9 cellular contexts compared by ENCODE assay signal in genomic region chr1:8687053-8687452, GRCh38.
DNase-seq lines count a peak whose midpoint lies in the region.
"Had no signal": no experiment of that assay in that cellular context is flagged by ENCODE, and none has a peak within 500 bp of the region (broad histone marks: within the 10 kb centered on the region; RNA-seq: fewer than 3 reads in every experiment).

No MANE protein-coding gene starts in this region.

- no peaks in the 10 kb centered on the region for H3K27me3 Mint-ChIP-seq in T-helper 2 cell treated with Interferon-gamma antibody and Interleukin-4, amounts not matched to agents 5 μg/mL and 100 μg/mL, for 36 hours (ENCODE audit: low read depth)

- H3K36me3 ChIP-seq in SJCRH30 (peaks cover 2% of the 10 kb centered on the region; the same call in 1 of the 2 replicates), iPS-15b (ENCODE audit: control insufficient read depth, insufficient read depth, low read length) (no peaks in the 10 kb centered on the region)

- peaks cover 45% of the 10 kb centered on the region for H3K4me1 Mint-ChIP-seq in T-helper 2 cell treated with Interferon-gamma antibody and Interleukin-4, amounts not matched to agents 5 μg/mL and 100 μg/mL, for 36 hours (ENCODE audit: low read depth)

- peak overlapping the region; percentile 49 for H3K27ac Mint-ChIP-seq in T-helper 2 cell treated with Interferon-gamma antibody and Interleukin-4, amounts not matched to agents 5 μg/mL and 100 μg/mL, for 36 hours

- no peak for DNase-seq in T-helper 2 cell treated with Interferon-gamma antibody and Interleukin-4, amounts not matched to agents 5 μg/mL and 100 μg/mL, for 36 hours (ENCODE audit: low spot score)
- DNase-seq in T-helper 2 cell (no peak), SJCRH30 (peak; percentile 43 to 61), substantia nigra (lab: John Stamatoyannopoulos, UW) (no peak), cerebellum (ENCODE audit: low spot score) (no peak), activated T-cell treated with anti-CD3 and anti-CD28 coated beads for 4 hours (no peak), GDM1 (lab: John Stamatoyannopoulos, UW) (no peak)
- DNase-seq: aorta had no signal

- peaks cover 11% of the 10 kb centered on the region for H3K36me3 Mint-ChIP-seq in T-helper 2 cell treated with Interferon-gamma antibody and Interleukin-4, amounts not matched to agents 5 μg/mL and 100 μg/mL, for 36 hours (ENCODE audit: low read depth)

- H3K9ac ChIP-seq in iPS-15b (ENCODE audit: low read depth, low read length): peak overlapping the region; percentile 9

- peak overlapping the region; percentile 25 for H3K4me3 Mint-ChIP-seq in T-helper 2 cell treated with Interferon-gamma antibody and Interleukin-4, amounts not matched to agents 5 μg/mL and 100 μg/mL, for 36 hours

- no peaks in the 10 kb centered on the region for H3K27me3 ChIP-seq in SJCRH30
- H3K27me3 ChIP-seq in iPS-15b (ENCODE audit: control insufficient read depth, insufficient read depth, low read length): no peaks in the 10 kb centered on the region

- H3K4me1 ChIP-seq in SJCRH30 (peaks cover 22% of the 10 kb centered on the region), iPS-15b (ENCODE audit: control insufficient read depth, insufficient read depth, low read length) (peaks cover 7% of the 10 kb centered on the region)

- H3K9me3 ChIP-seq in SJCRH30 (replicated peaks) (no peaks in the 10 kb centered on the region), iPS-15b (ENCODE audit: control insufficient read depth, insufficient read depth, low read length) (no peaks in the 10 kb centered on the region)

- H3K4me3 ChIP-seq in SJCRH30 (no peak overlapping the region), iPS-15b (ENCODE audit: low read depth, low read length) (no peak overlapping the region)

- no peaks in the 10 kb centered on the region for H3K9me3 Mint-ChIP-seq in T-helper 2 cell treated with Interferon-gamma antibody and Interleukin-4, amounts not matched to agents 5 μg/mL and 100 μg/mL, for 36 hours

- no peak overlapping the region for H3K27ac ChIP-seq in SJCRH30
- peak overlapping the region; percentile 4 for H3K27ac ChIP-seq in substantia nigra (ENCODE audit: low read depth, low read length, poor library complexity, severe bottlenecking)

Comparison
In these comparisons a context has a peak if more than half of its experiments do, and no peak if none do; other contexts are left out.
1. DNase-seq: peak in SJCRH30 (2 of 2); none in T-helper 2 cell treated with Interferon-gamma antibody and Interleukin-4, amounts not matched to agents 5 μg/mL and 100 μg/mL, for 36 hours (single experiment), T-helper 2 cell (0 of 5), substantia nigra (0 of 49), cerebellum (single experiment), activated T-cell treated with anti-CD3 and anti-CD28 coated beads for 4 hours (single experiment) and GDM1 (single experiment).